In the genomic region with DNA sequence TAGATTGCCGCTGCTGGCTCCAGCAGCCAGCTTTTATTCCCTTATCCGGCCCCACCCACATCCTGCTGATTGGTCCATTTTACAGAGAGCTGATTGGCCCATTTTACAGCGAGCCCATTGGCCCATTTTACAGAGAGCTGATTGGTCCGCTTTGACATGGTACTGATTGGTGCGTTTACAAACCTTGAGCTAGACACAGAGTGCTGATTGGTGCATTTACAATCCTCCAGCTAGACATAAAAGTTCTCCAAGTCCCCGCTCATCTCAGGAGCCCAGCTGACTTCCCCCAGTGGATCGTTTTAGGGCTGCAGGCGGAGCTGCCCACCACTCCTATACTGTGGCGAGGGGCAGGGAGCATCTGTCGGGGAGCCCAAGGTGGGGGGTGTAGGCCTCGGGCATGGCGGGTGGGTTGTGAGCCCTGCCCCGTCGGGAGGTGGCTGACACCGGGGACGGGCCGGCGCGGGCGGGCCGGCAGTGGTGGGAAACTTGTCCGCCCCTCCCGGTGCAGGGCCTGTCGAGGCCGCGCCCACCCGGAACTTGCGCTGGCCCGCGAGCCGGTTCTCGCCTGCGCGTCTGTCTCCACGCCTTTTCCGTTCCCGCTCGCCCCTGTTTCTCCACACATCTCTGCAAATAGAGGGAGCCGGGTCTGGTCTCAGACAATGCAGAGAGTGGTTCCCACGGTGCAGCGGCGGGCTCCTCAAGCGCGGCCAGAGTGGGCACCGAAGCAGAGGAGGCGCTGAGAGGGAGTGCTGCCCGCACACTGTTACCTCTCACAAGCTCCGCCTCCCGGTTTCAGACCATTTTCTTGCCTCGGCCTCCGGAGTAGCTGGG, we compare ENCODE assay signal across 8 cellular contexts.
DNase-seq lines count a peak whose midpoint lies in the region; ATAC-seq and TF ChIP-seq lines count a peak whose summit lies in the region.

No MANE protein-coding gene starts in this region.

- H2BK5ac ChIP-seq in IMR-90 (ENCODE audit: low read depth, low read length, poor library complexity, severe bottlenecking), result no peak overlapping the region

- H3K36me3 ChIP-seq in IMR-90 (ENCODE audit: control insufficient read depth, insufficient read depth, low read length), result no peaks in the 10 kb centered on the region

- H3K14ac ChIP-seq in IMR-90 (replicated peaks; ENCODE audit: low read depth, low read length), result no peak overlapping the region

- no peak for TF ChIP-seq CTCF in IMR-90 (conservative IDR thresholded peaks at IDR 0.05; ENCODE audit: low read depth, low read length)

- no TSS peak for BruUV-seq in IMR-90 (replicated peaks; lab: Mats Ljungman, UMichigan)

- 70% methylated on average over 6 of the region's 51 CpGs; no CpG with 5 or more reads in 1 of the 2 experiments for WGBS in IMR-90 (ENCODE audit: extremely low coverage in 2 of 2, insufficient read length in 1 of 2), 2 experiments

- H3K9me3 ChIP-seq in IMR-90 (ENCODE audit: control insufficient read depth, insufficient read depth, low read length), result peaks cover 2% of the 10 kb centered on the region; the same call in 1 of the 2 replicates

- no peak overlapping the region for H3K27ac ChIP-seq in IMR-90 (ENCODE audit: insufficient read depth, low read length)

- peaks cover 0 to 6% of the 10 kb centered on the region in 2 experiments; a peak in 1 of 4 replicates for H3K79me1 ChIP-seq in IMR-90 (ENCODE audit: low read depth in 1 of 2, low read length in 2 of 2)

- in situ Hi-C loops in IMR-90 (cut with MboI; ENCODE audit: low sequenced_read_pairs) (no loop called here), G401 (cut with HindIII; ENCODE audit: low sequenced_read_pairs) (no loop called here)

- no peaks in the 10 kb centered on the region for H4K20me1 ChIP-seq in IMR-90 (ENCODE audit: insufficient read depth, low read length)

- peaks cover 5% of the 10 kb centered on the region for H3K36me3 Mint-ChIP-seq in activated naive CD8-positive, alpha-beta T cell treated with anti-CD3 and anti-CD28 coated beads, Interleukin-2, amount 50 U/mL, for 24 hours (ENCODE audit: low read depth)

- H3K56ac ChIP-seq in IMR-90 (ENCODE audit: extremely low read depth, insufficient read depth, low read length), result no peak overlapping the region

- ATAC-seq in IMR-90 (ENCODE audit: low read depth) (no peak), HG02870 (IDR thresholded peaks at IDR 0.05; ENCODE audit: unreplicated experiment) (no peak)
- ATAC-seq in activated naive CD8-positive, alpha-beta T cell treated with anti-CD3 and anti-CD28 coated beads, Interleukin-2, amount 50 U/mL, for 24 hours, result peak; percentile 33

- H3K4ac ChIP-seq in IMR-90 (ENCODE audit: low read depth, low read length), result no peak overlapping the region

- no peak overlapping the region for H3K4me2 ChIP-seq in IMR-90 (ENCODE audit: low read depth, low read length)

- DNase-seq in IMR-90 (no peak), left kidney (ENCODE audit: low read depth, low spot score) (peak; percentile 64), G401 (ENCODE audit: low spot score) (no peak), SKM-1 treated with dmso at 0.1 percent for 144 hours (lab: John Stamatoyannopoulos, UW; ENCODE audit: unreplicated experiment) (no peak), NCI-H1092 treated with DMSO at 0.1 percent for 48 hours (lab: John Stamatoyannopoulos, UW) (no peak)
- peak; percentile 40 for DNase-seq in activated naive CD8-positive, alpha-beta T cell treated with anti-CD3 and anti-CD28 coated beads, Interleukin-2, amount 50 U/mL, for 24 hours
- peak; percentile 48 for DNase-seq in stimulated activated CD8-positive, alpha-beta memory T cell treated with anti-CD3 and anti-CD28 coated beads, Interleukin-4, amount 100 ng/mL, for 48 hours

- dilution Hi-C loops in IMR-90 (cut with HindIII; ENCODE audit: low sequenced_read_pairs, unreplicated experiment), result no loop called here

- H3K9me3 Mint-ChIP-seq in activated naive CD8-positive, alpha-beta T cell treated with anti-CD3 and anti-CD28 coated beads, Interleukin-2, amount 50 U/mL, for 24 hours, result peaks cover 9% of the 10 kb centered on the region

- no peak overlapping the region for H3K18ac ChIP-seq in IMR-90 (ENCODE audit: low read depth, low read length)

- peaks cover 31% of the 10 kb centered on the region for H3K27me3 Mint-ChIP-seq in activated naive CD8-positive, alpha-beta T cell treated with anti-CD3 and anti-CD28 coated beads, Interleukin-2, amount 50 U/mL, for 24 hours

- CTCF ChIA-PET in IMR-90 (lab: Yijun Ruan, JAX), result no interaction called here

- H3K27me3 ChIP-seq in IMR-90 (ENCODE audit: control insufficient read depth, insufficient read depth, low read length), result no peaks in the 10 kb centered on the region

- no peak for TF ChIP-seq RAD21 in IMR-90 (IDR thresholded peaks at IDR 0.05; ENCODE audit: low read length)

- H2BK20ac ChIP-seq in IMR-90 (ENCODE audit: low read depth, low read length), result no peak overlapping the region

- H2BK15ac ChIP-seq in IMR-90 (ENCODE audit: low read depth, low read length), result no peak overlapping the region

- no peak overlapping the region for H2AK5ac ChIP-seq in IMR-90 (ENCODE audit: low read depth, low read length)

- intact Hi-C loops in IMR-90 (cut with micrococcal nuclease), result no loop called here

- H2AFZ ChIP-seq in IMR-90 (replicated peaks; ENCODE audit: low read length, poor library complexity), result peak overlapping the region; percentile 55

- no peak overlapping the region for H3K23ac ChIP-seq in IMR-90 (ENCODE audit: low read depth, low read length)

- H3K27ac Mint-ChIP-seq in activated naive CD8-positive, alpha-beta T cell treated with anti-CD3 and anti-CD28 coated beads, Interleukin-2, amount 50 U/mL, for 24 hours, result peak overlapping the region; percentile 37

- H4K5ac ChIP-seq in IMR-90 (ENCODE audit: low read depth, low read length), result no peak overlapping the region

- H3K4me1 Mint-ChIP-seq in activated naive CD8-positive, alpha-beta T cell treated with anti-CD3 and anti-CD28 coated beads, Interleukin-2, amount 50 U/mL, for 24 hours, result peaks cover 25% of the 10 kb centered on the region

- H4K8ac ChIP-seq in IMR-90 (ENCODE audit: low read depth in 2 of 2, low read length in 2 of 2), result no peak overlapping the region

- no peak overlapping the region for H3K9ac ChIP-seq in IMR-90 (ENCODE audit: low read depth, low read length)

- no peak for TF ChIP-seq POLR2A in IMR-90 (IDR thresholded peaks at IDR 0.05; ENCODE audit: low read depth, low read length)

- H3K4me3 ChIP-seq in IMR-90 (ENCODE audit: insufficient read depth, low read depth, low read length), result no peak overlapping the region

- H3K9me1 ChIP-seq in IMR-90 (ENCODE audit: insufficient read depth, low read length), result peaks cover 20% of the 10 kb centered on the region

- no peak overlapping the region for H2AK9ac ChIP-seq in IMR-90 (replicated peaks; ENCODE audit: low read depth, low read length, poor library complexity)

- H3K4me1 ChIP-seq in IMR-90 (ENCODE audit: control insufficient read depth, insufficient read depth, low read length), result peaks cover 18% of the 10 kb centered on the region

- H4K91ac ChIP-seq in IMR-90 (ENCODE audit: insufficient read depth, low read depth, low read length), result no peak overlapping the region; the same call in 1 of the 2 replicates

- peak overlapping the region; percentile 30; the same call in 1 of the 2 replicates for H2BK120ac ChIP-seq in IMR-90 (ENCODE audit: low read depth, low read length)

- POLR2A ChIA-PET in IMR-90 (lab: Charles Lee; ENCODE audit: unreplicated experiment), result no interaction called here

- H3K4me3 Mint-ChIP-seq in activated naive CD8-positive, alpha-beta T cell treated with anti-CD3 and anti-CD28 coated beads, Interleukin-2, amount 50 U/mL, for 24 hours, result peak overlapping the region; percentile 64

TF ChIP-seq in IMR-90, 13 proteins besides CTCF, POLR2A, EP300 and RAD21:
- no peak for TF ChIP-seq MXI1 (IDR thresholded peaks at IDR 0.05; ENCODE audit: borderline replicate concordance, low read depth, low read length)
- TF ChIP-seq, protein P1, sequence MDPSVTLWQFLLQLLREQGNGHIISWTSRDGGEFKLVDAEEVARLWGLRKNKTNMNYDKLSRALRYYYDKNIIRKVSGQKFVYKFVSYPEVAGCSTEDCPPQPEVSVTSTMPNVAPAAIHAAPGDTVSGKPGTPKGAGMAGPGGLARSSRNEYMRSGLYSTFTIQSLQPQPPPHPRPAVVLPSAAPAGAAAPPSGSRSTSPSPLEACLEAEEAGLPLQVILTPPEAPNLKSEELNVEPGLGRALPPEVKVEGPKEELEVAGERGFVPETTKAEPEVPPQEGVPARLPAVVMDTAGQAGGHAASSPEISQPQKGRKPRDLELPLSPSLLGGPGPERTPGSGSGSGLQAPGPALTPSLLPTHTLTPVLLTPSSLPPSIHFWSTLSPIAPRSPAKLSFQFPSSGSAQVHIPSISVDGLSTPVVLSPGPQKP (IDR thresholded peaks at IDR 0.05; ENCODE audit: borderline replicate concordance, low read depth, low read length), result no peak
- no peak for TF ChIP-seq FOS (IDR thresholded peaks at IDR 0.05; ENCODE audit: low read depth, low read length)
- no peak for TF ChIP-seq CEBPB (IDR thresholded peaks at IDR 0.05; ENCODE audit: low read depth, low read length)

Comparison
In these comparisons a context has a peak if more than half of its experiments do, and no peak if none do; other contexts are left out.
1. DNase-seq: peak in activated naive CD8-positive, alpha-beta T cell treated with anti-CD3 and anti-CD28 coated beads, Interleukin-2, amount 50 U/mL, for 24 hours (single experiment), left kidney (single experiment) and stimulated activated CD8-positive, alpha-beta memory T cell treated with anti-CD3 and anti-CD28 coated beads, Interleukin-4, amount 100 ng/mL, for 48 hours (single experiment); none in IMR-90 (single experiment), G401 (single experiment), SKM-1 treated with dmso at 0.1 percent for 144 hours (single experiment) and NCI-H1092 treated with DMSO at 0.1 percent for 48 hours (single experiment).